Comparison of ENCODE assay signal across 20 cellular contexts in the genomic region with DNA sequence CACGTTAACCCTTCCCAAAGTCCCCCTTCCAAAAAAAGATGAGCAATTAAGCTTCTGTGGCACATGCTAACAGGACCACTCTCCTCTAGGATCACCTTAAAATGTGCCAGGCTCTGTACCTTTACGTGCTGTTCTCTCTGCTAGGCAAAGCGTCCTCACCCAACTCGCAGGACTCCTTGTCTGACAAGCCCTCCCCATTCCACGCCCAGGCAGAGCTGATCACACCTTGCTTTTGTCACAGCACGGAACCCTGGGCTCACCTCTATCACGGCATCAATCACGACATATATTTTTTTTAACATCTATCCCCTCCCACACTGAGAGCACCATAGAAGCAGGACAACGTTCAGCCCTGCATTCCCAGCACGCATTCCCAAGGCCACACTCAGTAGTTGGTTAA. TPM values are rescaled to one million over a fixed set of nuclear protein-coding genes. Genes with fewer than 3 reads are reported as not detected.
DNase-seq lines count a peak whose midpoint lies in the region; ATAC-seq, FAIRE-seq and TF ChIP-seq lines count a peak whose summit lies in the region.
"Had no signal": no experiment of that assay in that cellular context is flagged by ENCODE, and none has a peak within 500 bp of the region (broad histone marks: within the 10 kb centered on the region; RNA-seq: fewer than 3 reads in every experiment).

No MANE protein-coding gene starts in this region.

- H3K27ac ChIP-seq in A549 (peak overlapping the region; percentile 67 to 85; a peak in 5 of 6 replicates), RWPE2 (ENCODE audit: poor library complexity, severe bottlenecking) (peak overlapping the region; percentile 95), psoas muscle (peak overlapping the region; percentile 64)
- H3K27ac ChIP-seq: parathyroid adenoma, SK-N-MC, tibial artery had no signal

- DNase-seq in A549 (ENCODE audit: low read depth in 1 of 2, low spot score in 1 of 2) (no peak), RWPE2 (ENCODE audit: low spot score) (no peak), epithelial cell of esophagus (ENCODE audit: low read depth) (peak; percentile 37), psoas muscle (no peak), mesenteric fat pad (ENCODE audit: low spot score) (no peak), LoVo (ENCODE audit: low spot score) (no peak)
- DNase-seq in stimulated activated naive CD4-positive, alpha-beta T cell (lab: John Stamatoyannopoulos, UW), result no peak
- DNase-seq: activated effector memory CD4-positive, alpha-beta T cell treated with Interleukin-2 at 50 U/mL for 16 hours; CD8-positive, alpha-beta memory T cell; cortex of kidney; DND-41; glutamatergic neuron; NCI-H1436 treated with DMSO at 0.1 percent for 48 hours; NCI-H82 had no signal

- H3K4me3 ChIP-seq in A549, result no peak overlapping the region
- H3K4me3 ChIP-seq in RWPE2 (ENCODE audit: severe bottlenecking), result peak overlapping the region; percentile 0
- peak overlapping the region; percentile 37 for H3K4me3 ChIP-seq in epithelial cell of esophagus (ENCODE audit: low read length)
- no peak overlapping the region for H3K4me3 ChIP-seq in psoas muscle
- H3K4me3 ChIP-seq: MG63, SK-N-MC, tibial artery had no signal

- no peak for TF ChIP-seq EP300 in A549 (IDR thresholded peaks at IDR 0.05)

- peak; percentile 10 to 16; a peak in 2 of 6 replicates for ATAC-seq in A549
- no peak; the same call in 1 of the 3 replicates for ATAC-seq in RWPE2 (ENCODE audit: low read depth)
- peak; percentile 6 to 28 (median 12) for ATAC-seq in psoas muscle
- ATAC-seq in GM19397 (IDR thresholded peaks at IDR 0.05; ENCODE audit: unreplicated experiment), result no peak

- FAIRE-seq in A549 (lab: Jason Lieb, UNC), result no peak
- FAIRE-seq: endothelial cell of umbilical vein had no signal

- H3K36me3 ChIP-seq in RWPE2 (ENCODE audit: low read depth) (peaks cover 58% of the 10 kb centered on the region), psoas muscle (ENCODE audit: insufficient read depth in 1 of 2, low read depth in 1 of 2) (peaks cover 24 to 72% of the 10 kb centered on the region in 2 donors)

- TF ChIP-seq CTCF in A549 (IDR thresholded peaks at IDR 0.05) (no peak), RWPE2 (IDR thresholded peaks at IDR 0.05; ENCODE audit: poor library complexity, severe bottlenecking) (no peak), epithelial cell of esophagus (IDR thresholded peaks at IDR 0.05; ENCODE audit: insufficient read depth, low read depth, low read length, missing control alignments) (no peak), psoas muscle (IDR thresholded peaks at IDR 0.05) (no peak)

- intact Hi-C loops in psoas muscle (cut with DNase I), result no loop called here

- CTCF ChIA-PET in A549 (lab: Yijun Ruan, JAX), result interaction anchor here (0.9 to 2.5 kb wide), 9 partner anchors 9 to 564 kb away, joined by 3 to 17 read pairs (median 4); no protein-coding TSS in a partner anchor

- WGBS in A549 (ENCODE audit: missing lambda C conversion rate), result 72% methylated on average over 10 of the region's 10 CpGs
- WGBS in psoas muscle, 3 donors, result 87 to 94% (median 91%) methylated on average over 10 of the region's 10 CpGs

- POLR2A ChIA-PET in A549 (lab: Yijun Ruan, JAX), result interaction anchor here (0.6 kb wide), 1 partner anchor 717 kb away, joined by 3 read pairs; no protein-coding TSS in a partner anchor

- TF ChIP-seq POLR2A in A549 (IDR thresholded peaks at IDR 0.05; ENCODE audit: low read length), result no peak

- peak overlapping the region; percentile 31 for H3K4me2 ChIP-seq in A549

- no peak for TF ChIP-seq RAD21 in A549 (conservative IDR thresholded peaks at IDR 0.05 in 1 of 2, IDR thresholded peaks at IDR 0.05 in 1 of 2)

- H3K4me1 ChIP-seq in A549 (peaks cover 28% of the 10 kb centered on the region), RWPE2 (ENCODE audit: insufficient read depth, poor library complexity, severe bottlenecking) (peaks cover 20% of the 10 kb centered on the region), psoas muscle (no peaks in the 10 kb centered on the region)
- H3K4me1 ChIP-seq: parathyroid adenoma, tibial artery had no signal

- H3K9me3 ChIP-seq in A549 (no peaks in the 10 kb centered on the region), RWPE2 (ENCODE audit: severe bottlenecking) (no peaks in the 10 kb centered on the region), psoas muscle (no peaks in the 10 kb centered on the region)
- H3K9me3 ChIP-seq: MG63, tibial artery had no signal

- H3K27me3 ChIP-seq in RWPE2 (ENCODE audit: insufficient read depth, poor library complexity, severe bottlenecking) (no peaks in the 10 kb centered on the region), psoas muscle (ENCODE audit: insufficient read depth in 3 of 3, low read length in 2 of 3) (no peaks in the 10 kb centered on the region)
- H3K27me3 ChIP-seq: MG63, tibial artery had no signal

TF ChIP-seq in A549, 52 proteins besides CTCF, POLR2A, EP300 and RAD21:
- TF ChIP-seq MAFK (IDR thresholded peaks at IDR 0.05; ENCODE audit: partially characterized antibody) (no peak), TP53 (CRISPR knock-in tag; IDR thresholded peaks at IDR 0.05) (no peak), KDM1A (IDR thresholded peaks at IDR 0.05; ENCODE audit: low read depth) (no peak), CHD2 (IDR thresholded peaks at IDR 0.05; ENCODE audit: low read length, partially characterized antibody) (no peak), CBX8 (IDR thresholded peaks at IDR 0.05) (no peak), ZFP36 (IDR thresholded peaks at IDR 0.05; ENCODE audit: borderline replicate concordance, partially characterized antibody) (no peak), RARB (CRISPR knock-in tag; IDR thresholded peaks at IDR 0.05) (no peak), RNF2 (IDR thresholded peaks at IDR 0.05; ENCODE audit: borderline replicate concordance, low read depth) (no peak), HOXA7 (CRISPR knock-in tag; IDR thresholded peaks at IDR 0.05) (no peak), HOXB13 (CRISPR knock-in tag; IDR thresholded peaks at IDR 0.05; ENCODE audit: low read depth) (no peak), GATA3 (IDR thresholded peaks at IDR 0.05; ENCODE audit: borderline replicate concordance) (no peak), SMC3 (IDR thresholded peaks at IDR 0.05) (no peak)
- TF ChIP-seq, protein P1, sequence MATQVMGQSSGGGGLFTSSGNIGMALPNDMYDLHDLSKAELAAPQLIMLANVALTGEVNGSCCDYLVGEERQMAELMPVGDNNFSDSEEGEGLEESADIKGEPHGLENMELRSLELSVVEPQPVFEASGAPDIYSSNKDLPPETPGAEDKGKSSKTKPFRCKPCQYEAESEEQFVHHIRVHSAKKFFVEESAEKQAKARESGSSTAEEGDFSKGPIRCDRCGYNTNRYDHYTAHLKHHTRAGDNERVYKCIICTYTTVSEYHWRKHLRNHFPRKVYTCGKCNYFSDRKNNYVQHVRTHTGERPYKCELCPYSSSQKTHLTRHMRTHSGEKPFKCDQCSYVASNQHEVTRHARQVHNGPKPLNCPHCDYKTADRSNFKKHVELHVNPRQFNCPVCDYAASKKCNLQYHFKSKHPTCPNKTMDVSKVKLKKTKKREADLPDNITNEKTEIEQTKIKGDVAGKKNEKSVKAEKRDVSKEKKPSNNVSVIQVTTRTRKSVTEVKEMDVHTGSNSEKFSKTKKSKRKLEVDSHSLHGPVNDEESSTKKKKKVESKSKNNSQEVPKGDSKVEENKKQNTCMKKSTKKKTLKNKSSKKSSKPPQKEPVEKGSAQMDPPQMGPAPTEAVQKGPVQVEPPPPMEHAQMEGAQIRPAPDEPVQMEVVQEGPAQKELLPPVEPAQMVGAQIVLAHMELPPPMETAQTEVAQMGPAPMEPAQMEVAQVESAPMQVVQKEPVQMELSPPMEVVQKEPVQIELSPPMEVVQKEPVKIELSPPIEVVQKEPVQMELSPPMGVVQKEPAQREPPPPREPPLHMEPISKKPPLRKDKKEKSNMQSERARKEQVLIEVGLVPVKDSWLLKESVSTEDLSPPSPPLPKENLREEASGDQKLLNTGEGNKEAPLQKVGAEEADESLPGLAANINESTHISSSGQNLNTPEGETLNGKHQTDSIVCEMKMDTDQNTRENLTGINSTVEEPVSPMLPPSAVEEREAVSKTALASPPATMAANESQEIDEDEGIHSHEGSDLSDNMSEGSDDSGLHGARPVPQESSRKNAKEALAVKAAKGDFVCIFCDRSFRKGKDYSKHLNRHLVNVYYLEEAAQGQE (IDR thresholded peaks at IDR 0.05), result no peak

RNA-seq across cellular contexts. Expression of a gene that starts 47.1 kb away (rescaled TPM):
- 37.1 and 44.6 TPM in 2 replicates for polyA plus RNA-seq in A549 (2011; rRNA removed)
- polyA plus RNA-seq in A549 (2012; cell fraction: cytosol; rRNA removed), result 31.3 and 34.2 TPM in 2 replicates
- polyA plus RNA-seq in A549 (2012; cell fraction: nucleus; rRNA removed), result 78.3 and 93.3 TPM in 2 replicates
- polyA plus RNA-seq in A549 (2017; fragmentation: RNase III; extraction: RNeasy Plus Mini Kit Qiagen cat#74134 plus additional on column Dnase treatment), result 28.7 to 31.9 TPM (median 29.1 TPM) in 3 replicates
- polyA minus RNA-seq in A549 (2011; rRNA and poly(A)+ RNA removed), result 62.0 and 63.0 TPM in 2 replicates
- total RNA-seq in psoas muscle, result 10 to 100 TPM; 60.3 to 95.1 (median 73.3) TPM
- 10 to 100 TPM; 26.0 to 45.4 (median 40.9) TPM for polyA plus RNA-seq in psoas muscle
- total RNA-seq in mesenteric fat pad, result 42.3 TPM

Comparison
In these comparisons a context has a peak if more than half of its experiments do, and no peak if none do; other contexts are left out.
1. ATAC-seq: peak in A549 (2 of 2) and psoas muscle (4 of 4); none in RWPE2 (single experiment) and GM19397 (single experiment).
2. H3K4me3 ChIP-seq: peak in RWPE2 (single experiment) and epithelial cell of esophagus (single experiment); none in A549 (single experiment) and psoas muscle (single experiment).
3. Peak in every context shown above with its lines, with median percentiles within 50 percentile points of each other: H3K27ac ChIP-seq.